In genomic region chr22:20566420-20567260, GRCh38 we compare ENCODE assay signal across 1 cellular context.
TF ChIP-seq lines count a peak whose summit lies in the region.

No MANE protein-coding gene starts in this region.

TF ChIP-seq in K562, 482 proteins besides CTCF, POLR2A, EP300 and RAD21 (continued from another document):
- TF ChIP-seq VEZF1 (CRISPR knock-in tag; IDR thresholded peaks at IDR 0.05) (no peak), ZBTB8A (IDR thresholded peaks at IDR 0.05; ENCODE audit: partially characterized antibody) (no peak), MAFK (IDR thresholded peaks at IDR 0.05; ENCODE audit: low read length) (no peak), ARID4B (CRISPR knock-in tag; IDR thresholded peaks at IDR 0.05) (no peak), GTF2E2 (tag; IDR thresholded peaks at IDR 0.05) (no peak), WHSC1 (IDR thresholded peaks at IDR 0.05; ENCODE audit: low read length) (peak; percentile 82), NKRF (IDR thresholded peaks at IDR 0.05; ENCODE audit: borderline replicate concordance) (no peak), RUNX1 (IDR thresholded peaks at IDR 0.05; ENCODE audit: low read depth) (no peak), MLX (CRISPR knock-in tag; conservative IDR thresholded peaks at IDR 0.05) (no peak), GABPB2 (CRISPR knock-in tag; conservative IDR thresholded peaks at IDR 0.05) (no peak), ZNF134 (CRISPR knock-in tag; conservative IDR thresholded peaks at IDR 0.05) (0 out of 2 replicates have a peak, but pooled peaks have one; percentile 16), BDP1 (IDR thresholded peaks at IDR 0.05; ENCODE audit: insufficient read depth, insufficient read length) (no peak), KAT8 (IDR thresholded peaks at IDR 0.05; ENCODE audit: low read depth) (no peak), KAT2B (IDR thresholded peaks at IDR 0.05; ENCODE audit: low read depth, low read length) (no peak), GABPB1 (CRISPR knock-in tag; IDR thresholded peaks at IDR 0.05) (peak; percentile 56; the same call in 1 of the 2 replicates), CXXC5 (CRISPR knock-in tag; IDR thresholded peaks at IDR 0.05) (no peak), TEAD1 (CRISPR knock-in tag; IDR thresholded peaks at IDR 0.05) (no peak), KAT7 (CRISPR knock-in tag; IDR thresholded peaks at IDR 0.05; ENCODE audit: borderline replicate concordance) (no peak), ZNF263 (CRISPR knock-in tag; IDR thresholded peaks at IDR 0.05; ENCODE audit: borderline replicate concordance) (peak; percentile 29; the same call in 1 of the 2 replicates), SP1 (CRISPR knock-in tag; IDR thresholded peaks at IDR 0.05) (no peak), TBL1XR1 (IDR thresholded peaks at IDR 0.05; ENCODE audit: low read length in 2 of 2) (no peak), RBFOX2 (IDR thresholded peaks at IDR 0.05; ENCODE audit: low read depth, low read length) (no peak), HOMEZ (CRISPR knock-in tag; IDR thresholded peaks at IDR 0.05) (0 out of 2 replicates have a peak, but pooled peaks have one; percentile 31), ZFP36 (IDR thresholded peaks at IDR 0.05; ENCODE audit: low read depth, low read length, partially characterized antibody) (no peak), ZNF347 (CRISPR knock-in tag; IDR thresholded peaks at IDR 0.05; ENCODE audit: low read depth) (no peak), BCOR (IDR thresholded peaks at IDR 0.05) (no peak), ZNF639 (CRISPR knock-in tag; conservative IDR thresholded peaks at IDR 0.05 in 1 of 2, IDR thresholded peaks at IDR 0.05 in 1 of 2) (no peak), MAX (CRISPR knock-in tag; IDR thresholded peaks at IDR 0.05) (peak; percentile 40; the same call in 1 of the 2 replicates)
